8 cellular contexts compared by ENCODE assay signal in genomic region chr2:99154643-99155536, GRCh38. TPM values are rescaled to one million over a fixed set of nuclear protein-coding genes. Genes with fewer than 3 reads are reported as not detected.
DNase-seq lines count a peak whose midpoint lies in the region; ATAC-seq, FAIRE-seq and TF ChIP-seq lines count a peak whose summit lies in the region.

Gene LIPT1 (plus strand): TSS chr2:99154967. CDS start chr2:99161958, 6,991 bp downstream.
Gene TSGA10 (minus strand): TSS chr2:99154942. CDS start chr2:99109439, 45,503 bp downstream.

- peak within 1 kb of the TSS; percentile 95 to 97 for H3K4me3 ChIP-seq in kidney (ENCODE audit: low read length in 2 of 2)

- peaks cover 6 to 13% of the 10 kb centered on the region in 2 donors for H3K4me1 ChIP-seq in kidney (ENCODE audit: control insufficient read depth in 1 of 2, insufficient read depth in 1 of 2, low read depth in 1 of 2, low read length in 2 of 2)

- H3K27ac ChIP-seq in kidney (ENCODE audit: low read depth in 2 of 2, low read length in 2 of 2), result peak within 1 kb of the TSS; percentile 95 to 97

- peak; percentile 96 for ATAC-seq in GM19035 (IDR thresholded peaks at IDR 0.05; ENCODE audit: unreplicated experiment)
- peak; percentile 96 for ATAC-seq in HG03342 (IDR thresholded peaks at IDR 0.05; ENCODE audit: unreplicated experiment)

- DNase-seq in AML-193 (lab: John Stamatoyannopoulos, UW) (peak; percentile 61 to 72), NCI-H345 treated with DMSO at 0.1 percent for 48 hours (lab: John Stamatoyannopoulos, UW; ENCODE audit: unreplicated experiment) (peak; percentile 77), cerebellar nuclear complex (lab: John Stamatoyannopoulos, UW) (peak; percentile 15 to 61), kidney (peak; percentile 98)
- peak; percentile 89 for DNase-seq in activated CD4-positive, CD25-positive, alpha-beta regulatory T cell treated with anti-CD3 and anti-CD28 coated beads, Interleukin-2, amount 50 U/mL, for 72 hours
- DNase-seq in stimulated activated CD4-positive, alpha-beta T cell treated with anti-CD3 and anti-CD28 coated beads, Interleukin-15, amount 100 ng/mL, for 24 hours, result peak; percentile 95

- H3K9ac ChIP-seq in kidney (ENCODE audit: low read length in 2 of 2), result peak within 1 kb of the TSS; percentile 89 to 99

- no peak for FAIRE-seq in kidney (lab: Jason Lieb, UNC)

- H3K9me3 ChIP-seq in kidney (ENCODE audit: control insufficient read depth in 1 of 2, low read length in 2 of 2), result no peaks in the 10 kb centered on the region

- intact Hi-C loops in kidney (cut with DNase I), result no loop called here

- peaks cover 0 to 3% of the 10 kb centered on the region in 2 donors for H3K36me3 ChIP-seq in kidney (ENCODE audit: control insufficient read depth in 1 of 2, insufficient read depth in 2 of 2, low read length in 2 of 2)

- TF ChIP-seq CTCF in kidney (IDR thresholded peaks at IDR 0.05; ENCODE audit: borderline replicate concordance, extremely low read depth, insufficient read depth), result no peak

RNA-seq across cellular contexts. Expression of gene LIPT1, which starts in this region (rescaled TPM):
- 10.3 TPM for total RNA-seq in kidney
- polyA plus RNA-seq in kidney (ENCODE audit: insufficient read depth, low read depth, low replicate concordance), result 12.2 TPM

RNA-seq across cellular contexts. Expression of gene TSGA10, which starts in this region (rescaled TPM):
- 16.1 TPM for total RNA-seq in kidney
- polyA plus RNA-seq in kidney (ENCODE audit: insufficient read depth, low read depth, low replicate concordance), result 5.3 TPM

Comparison
In these comparisons a context has a peak if more than half of its experiments do, and no peak if none do; other contexts are left out.
1. Peak in every context shown above with its lines: DNase-seq, ATAC-seq, H3K4me3 ChIP-seq and H3K27ac ChIP-seq.
2. DNase-seq: peak in every context shown above with its lines; median percentile 98 in kidney; 95 in stimulated activated CD4-positive, alpha-beta T cell treated with anti-CD3 and anti-CD28 coated beads, Interleukin-15, amount 100 ng/mL, for 24 hours; 89 in activated CD4-positive, CD25-positive, alpha-beta regulatory T cell treated with anti-CD3 and anti-CD28 coated beads, Interleukin-2, amount 50 U/mL, for 72 hours; 77 in NCI-H345 treated with DMSO at 0.1 percent for 48 hours; 66 in AML-193; 38 in cerebellar nuclear complex.